Comparison of ENCODE assay signal across 1 cellular context in genomic region chr2:119533560-119533959, GRCh38.
TF ChIP-seq lines count a peak whose summit lies in the region.

No MANE protein-coding gene starts in this region.

TF ChIP-seq in HCT116, 20 proteins besides CTCF, POLR2A, EP300 and RAD21:
- no peak for TF ChIP-seq SP1 (IDR thresholded peaks at IDR 0.05; ENCODE audit: low read depth)
- no peak for TF ChIP-seq FOSL1 (IDR thresholded peaks at IDR 0.05; ENCODE audit: low read depth)
- TF ChIP-seq ELF1 (IDR thresholded peaks at IDR 0.05; ENCODE audit: borderline replicate concordance, low read depth), result no peak
- 0 out of 2 replicates have a peak, but pooled peaks have one; percentile 45 for TF ChIP-seq CBX3 (IDR thresholded peaks at IDR 0.05; ENCODE audit: low read depth)
- no peak for TF ChIP-seq MAX (IDR thresholded peaks at IDR 0.05)
- TF ChIP-seq TCF7L2 (IDR thresholded peaks at IDR 0.05; ENCODE audit: borderline replicate concordance, extremely low read depth, insufficient read depth, insufficient read length), result no peak
- no peak for TF ChIP-seq EGR1 (IDR thresholded peaks at IDR 0.05; ENCODE audit: low read depth)
